Comparison of ENCODE assay signal across 8 cellular contexts in the genomic region with DNA sequence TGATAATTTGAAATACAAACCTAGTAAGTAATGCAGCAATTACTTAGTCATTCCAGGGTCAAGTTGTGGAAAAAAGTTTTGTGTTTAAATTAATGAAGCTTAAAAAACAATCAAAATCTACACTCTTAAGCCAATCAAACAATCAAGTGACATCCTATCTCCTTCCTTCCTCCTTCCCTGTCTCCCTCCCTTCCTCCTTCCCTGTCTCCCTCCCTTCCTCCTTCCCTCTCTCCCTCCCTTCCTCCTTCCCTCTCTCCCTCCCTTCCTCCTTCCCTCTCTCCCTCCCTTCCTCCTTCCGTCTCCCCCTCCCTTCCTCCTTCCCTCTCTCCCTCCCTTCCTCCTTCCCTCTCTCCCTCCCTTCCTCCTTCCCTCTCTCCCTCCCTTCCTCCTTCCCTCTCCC.
DNase-seq lines count a peak whose midpoint lies in the region; ATAC-seq, FAIRE-seq and TF ChIP-seq lines count a peak whose summit lies in the region.
"Not testable (repeated sequence)": the region's sequence is repeated elsewhere in the genome, so short reads cannot be mapped to it uniquely, and the experiment has no call there.

No MANE protein-coding gene starts in this region.

- not testable (repeated sequence) for H2AK9ac ChIP-seq in IMR-90 (replicated peaks; ENCODE audit: low read depth, low read length, poor library complexity)

- not testable (repeated sequence) for DNase-seq in GM18507 (ENCODE audit: extremely low spot score, insufficient read length, low read depth); IMR-90; activated T-cell treated with anti-CD3 and anti-CD28 coated beads, Interleukin-2, amount 50 U/mL, for 72 hours; K562 (ENCODE audit: extremely low read depth in 1 of 4, low spot score in 3 of 4)

- peaks cover 12% of the 10 kb centered on the region for H3K4me1 Mint-ChIP-seq in activated T-cell treated with anti-CD3 and anti-CD28 coated beads, Interleukin-2, amount 50 U/mL, for 72 hours (ENCODE audit: low read depth)

- H2AFZ ChIP-seq in IMR-90 (replicated peaks; ENCODE audit: low read length, poor library complexity); K562 (ENCODE audit: low read depth, low read length): not testable (repeated sequence)

- not testable (repeated sequence) for H3K56ac ChIP-seq in IMR-90 (ENCODE audit: extremely low read depth, insufficient read depth, low read length)

- H3K4me3 ChIP-seq in IMR-90 (ENCODE audit: insufficient read depth, low read depth, low read length); K562; neutrophil (ENCODE audit: low read depth in 1 of 2, low read length in 1 of 2): not testable (repeated sequence)

- not testable (repeated sequence) for H2BK15ac ChIP-seq in IMR-90 (ENCODE audit: low read depth, low read length)

- H3K9me3 Mint-ChIP-seq in activated T-cell treated with anti-CD3 and anti-CD28 coated beads, Interleukin-2, amount 50 U/mL, for 72 hours, result not testable (repeated sequence)

- H3K27me3 Mint-ChIP-seq in activated T-cell treated with anti-CD3 and anti-CD28 coated beads, Interleukin-2, amount 50 U/mL, for 72 hours (ENCODE audit: low read depth), result peaks cover 52% of the 10 kb centered on the region

- TF ChIP-seq POLR2A in IMR-90 (IDR thresholded peaks at IDR 0.05; ENCODE audit: low read depth, low read length); K562 (conservative IDR thresholded peaks at IDR 0.05): not testable (repeated sequence)

- not testable (repeated sequence) for TF ChIP-seq RAD21 in IMR-90 (IDR thresholded peaks at IDR 0.05; ENCODE audit: low read length); K562 (CRISPR knock-in tag; conservative IDR thresholded peaks at IDR 0.05 in 1 of 2, IDR thresholded peaks at IDR 0.05 in 1 of 2)

- dilution Hi-C loops in IMR-90 (cut with HindIII; ENCODE audit: low sequenced_read_pairs, unreplicated experiment), result not testable (repeated sequence)

- not testable (repeated sequence) for H3K4me2 ChIP-seq in IMR-90 (ENCODE audit: low read depth, low read length); K562 (ENCODE audit: insufficient read depth, low read length)

- peak; percentile 69 for FAIRE-seq in GM18507 (lab: Jason Lieb, UNC)
- not testable (repeated sequence) for FAIRE-seq in K562 (lab: Jason Lieb, UNC)

- H2BK120ac ChIP-seq in IMR-90 (ENCODE audit: low read depth, low read length), result not testable (repeated sequence)

- peak overlapping the region; percentile 80; the same call in 1 of the 2 replicates for H2AK5ac ChIP-seq in IMR-90 (ENCODE audit: low read depth, low read length)

- peak overlapping the region; percentile 64 for H3K27ac Mint-ChIP-seq in activated T-cell treated with anti-CD3 and anti-CD28 coated beads, Interleukin-2, amount 50 U/mL, for 72 hours

- not testable (repeated sequence) for H2BK5ac ChIP-seq in IMR-90 (ENCODE audit: low read depth, low read length, poor library complexity, severe bottlenecking)

- not testable (repeated sequence) for H3K27ac ChIP-seq in IMR-90 (ENCODE audit: insufficient read depth, low read length); K562 (ENCODE audit: extremely low read depth, low read depth, low read length)
- peak overlapping the region; percentile 85 for H3K27ac ChIP-seq in cingulate gyrus (ENCODE audit: low read depth, low read length)
- peak overlapping the region; percentile 88 for H3K27ac ChIP-seq in layer of hippocampus (ENCODE audit: low read depth, low read length)
- peak overlapping the region; percentile 56 for H3K27ac ChIP-seq in neutrophil
- peak overlapping the region; percentile 23 for H3K27ac ChIP-seq in temporal lobe (ENCODE audit: low read depth, low read length)

- H3K18ac ChIP-seq in IMR-90 (ENCODE audit: low read depth, low read length), result 0 out of 2 replicates have a peak overlapping the region, but pooled peaks have one; percentile 64

- H4K5ac ChIP-seq in IMR-90 (ENCODE audit: low read depth, low read length), result not testable (repeated sequence)

- not testable (repeated sequence) for H3K4me3 Mint-ChIP-seq in activated T-cell treated with anti-CD3 and anti-CD28 coated beads, Interleukin-2, amount 50 U/mL, for 72 hours

- H3K79me2 ChIP-seq in K562 (ENCODE audit: control insufficient read depth, insufficient read depth, low read length), result not testable (repeated sequence)

- not testable (repeated sequence) for H3K9ac ChIP-seq in IMR-90 (ENCODE audit: low read depth, low read length); K562 (ENCODE audit: insufficient read depth in 1 of 2, low read depth in 2 of 2, low read length in 2 of 2)

- H3K79me1 ChIP-seq in IMR-90 (ENCODE audit: low read depth in 1 of 2, low read length in 2 of 2), result not testable (repeated sequence)

- not testable (repeated sequence) for ATAC-seq in IMR-90 (ENCODE audit: low read depth); activated T-cell treated with anti-CD3 and anti-CD28 coated beads, Interleukin-2, amount 50 U/mL, for 72 hours (replicated peaks in 1 of 2); K562

- not testable (repeated sequence) for TF ChIP-seq CTCF in IMR-90 (conservative IDR thresholded peaks at IDR 0.05; ENCODE audit: low read depth, low read length); K562 (IDR thresholded peaks at IDR 0.05 in 2 of 3, conservative IDR thresholded peaks at IDR 0.05 in 1 of 3; ENCODE audit: insufficient read depth in 2 of 3, low read depth in 1 of 3, low read length in 3 of 3); neutrophil (IDR thresholded peaks at IDR 0.05)

- in situ Hi-C loops in IMR-90 (cut with MboI; ENCODE audit: low sequenced_read_pairs); K562 (cut with MboI): not testable (repeated sequence)

- not testable (repeated sequence) for H2BK20ac ChIP-seq in IMR-90 (ENCODE audit: low read depth, low read length)

- intact Hi-C loops in IMR-90 (cut with micrococcal nuclease); K562 (cut with micrococcal nuclease): not testable (repeated sequence)

- not testable (repeated sequence) for H3K36me3 ChIP-seq in IMR-90 (ENCODE audit: control insufficient read depth, insufficient read depth, low read length); K562 (ENCODE audit: control insufficient read depth, insufficient read depth, low read length); neutrophil

- H3K9me3 ChIP-seq in IMR-90 (ENCODE audit: control insufficient read depth, insufficient read depth, low read length); K562 (replicated peaks; ENCODE audit: control insufficient read depth, insufficient read depth, low read depth, low read length); neutrophil: not testable (repeated sequence)

- H3K27me3 ChIP-seq in IMR-90 (ENCODE audit: control insufficient read depth, insufficient read depth, low read length); K562 (ENCODE audit: control insufficient read depth in 2 of 2, insufficient read depth in 2 of 2, low read length in 2 of 2); layer of hippocampus (ENCODE audit: control insufficient read depth, insufficient read depth, low read length); neutrophil: not testable (repeated sequence)

- BruUV-seq in IMR-90 (replicated peaks; lab: Mats Ljungman, UMichigan); K562 (replicated peaks; lab: Mats Ljungman, UMichigan): not testable (repeated sequence)

- not testable (repeated sequence) for H4K20me1 ChIP-seq in IMR-90 (ENCODE audit: insufficient read depth, low read length); K562 (replicated peaks; ENCODE audit: control insufficient read depth, insufficient read depth, low read length)

- peak overlapping the region; percentile 28; the same call in 1 of the 2 replicates for H4K91ac ChIP-seq in IMR-90 (ENCODE audit: insufficient read depth, low read depth, low read length)

- H3K4me1 ChIP-seq in IMR-90 (ENCODE audit: control insufficient read depth, insufficient read depth, low read length); K562 (replicated peaks in 1 of 2; ENCODE audit: control insufficient read depth in 2 of 2, insufficient read depth in 2 of 2, low read length in 2 of 2): not testable (repeated sequence)
- peaks cover 45 to 51% of the 10 kb centered on the region in 2 experiments for H3K4me1 ChIP-seq in neutrophil (ENCODE audit: control insufficient read depth in 1 of 2, insufficient read depth in 1 of 2, low read depth in 1 of 2, low read length in 1 of 2)

- not testable (repeated sequence) for H4K8ac ChIP-seq in IMR-90 (ENCODE audit: low read depth in 2 of 2, low read length in 2 of 2)

- H3K14ac ChIP-seq in IMR-90 (replicated peaks; ENCODE audit: low read depth, low read length), result not testable (repeated sequence)

- not testable (repeated sequence) for H3K4ac ChIP-seq in IMR-90 (ENCODE audit: low read depth, low read length)

- not testable (repeated sequence) for H3K36me3 Mint-ChIP-seq in activated T-cell treated with anti-CD3 and anti-CD28 coated beads, Interleukin-2, amount 50 U/mL, for 72 hours (ENCODE audit: insufficient read depth in 2 of 2)

- WGBS in IMR-90 (ENCODE audit: extremely low coverage in 2 of 2, insufficient read length in 1 of 2), 2 experiments, result 80% methylated on average over 1 of the region's 1 CpG; no CpG with 5 or more reads in 1 of the 2 experiments
- no CpG with 5 or more reads among the region's 1 CpG for WGBS in K562 (ENCODE audit: insufficient coverage, low coverage, missing lambda C conversion rate)

- peak overlapping the region; percentile 66; the same call in 1 of the 2 replicates for H3K23ac ChIP-seq in IMR-90 (ENCODE audit: low read depth, low read length)

- CTCF ChIA-PET in IMR-90 (lab: Yijun Ruan, JAX), result interaction anchor here (0.8 kb wide), 1 partner anchor 27 kb away, joined by 3 read pairs; no protein-coding TSS in a partner anchor
- CTCF ChIA-PET in K562 (lab: Yijun Ruan, JAX; ENCODE audit: low intra/inter-chr PET ratio), result interaction anchor here (0.5 kb wide), 1 partner anchor 559 kb away, joined by 4 read pairs; no protein-coding TSS in a partner anchor

- POLR2A ChIA-PET in IMR-90 (lab: Charles Lee; ENCODE audit: unreplicated experiment); K562 (lab: Yijun Ruan, JAX): not testable (repeated sequence)

- TF ChIP-seq EP300 in K562 (IDR thresholded peaks at IDR 0.05; ENCODE audit: low read length), result not testable (repeated sequence)

- not testable (repeated sequence) for H3K9me1 ChIP-seq in IMR-90 (ENCODE audit: insufficient read depth, low read length); K562 (ENCODE audit: control insufficient read depth, insufficient read depth, low read length)

TF ChIP-seq in K562, 482 proteins besides CTCF, POLR2A, EP300 and RAD21 (continues in another document):
- peak; percentile 92 for TF ChIP-seq PCBP2 (IDR thresholded peaks at IDR 0.05; ENCODE audit: low read depth, low read length, poor library complexity, severe bottlenecking)
- peak; percentile 24 for TF ChIP-seq HNRNPK (IDR thresholded peaks at IDR 0.05; ENCODE audit: low read depth, low read length, poor library complexity, severe bottlenecking)
